In genomic region chr3:8579101-8579500, GRCh38 we compare ENCODE assay signal across 12 cellular contexts.
DNase-seq lines count a peak whose midpoint lies in the region; ATAC-seq lines count a peak whose summit lies in the region.
"Had no signal": no experiment of that assay in that cellular context is flagged by ENCODE, and none has a peak within 500 bp of the region (broad histone marks: within the 10 kb centered on the region; RNA-seq: fewer than 3 reads in every experiment).

No MANE protein-coding gene starts in this region.

- H3K4me2 ChIP-seq in Karpas-422 (ENCODE audit: low read depth, low read length, poor library complexity, severe bottlenecking) = no peak overlapping the region

- no peaks in the 10 kb centered on the region for H3K9me2 ChIP-seq in Karpas-422 (replicated peaks; ENCODE audit: insufficient read depth, low read length)

- H3K36me3 ChIP-seq in SJCRH30 (peaks cover 8% of the 10 kb centered on the region; the same call in 1 of the 2 replicates), Karpas-422 (ENCODE audit: insufficient read depth, low read length) (no peaks in the 10 kb centered on the region)
- H3K36me3 ChIP-seq: HAP-1 had no signal

- DNase-seq in CD1c-positive myeloid dendritic cell (ENCODE audit: extremely low spot score) (peak; percentile 5), SJCRH30 (peak; percentile 44 to 72), NOMO-1 treated with dmso at 0.1 percent for 144 hours (lab: John Stamatoyannopoulos, UW; ENCODE audit: unreplicated experiment) (no peak), C1 segment of cervical spinal cord (lab: John Stamatoyannopoulos, UW) (no peak), Karpas-422 (no peak), NCI-H1694 treated with DMSO at 0.1 percent for 48 hours (lab: John Stamatoyannopoulos, UW) (no peak)
- DNase-seq: activated CD4-positive, alpha-beta T cell treated with anti-CD3 and anti-CD28 coated beads, Interleukin-2, amount 50 U/mL, for 4 hours; left colon; NCI-H748 treated with DMSO at 0.1 percent for 48 hours had no signal

- H3K9me3 ChIP-seq in SJCRH30 (replicated peaks) = no peaks in the 10 kb centered on the region
- no peaks in the 10 kb centered on the region for H3K9me3 ChIP-seq in Karpas-422 (ENCODE audit: low read length)
- H3K9me3 ChIP-seq: HAP-1 had no signal

- H2AFZ ChIP-seq in Karpas-422 (ENCODE audit: low read length) = no peak overlapping the region

- H3K27me3 ChIP-seq in SJCRH30 (no peaks in the 10 kb centered on the region), Karpas-422 (ENCODE audit: low read length) (no peaks in the 10 kb centered on the region)

- peak overlapping the region; percentile 33 for H3K27ac ChIP-seq in SJCRH30
- no peak overlapping the region for H3K27ac ChIP-seq in Karpas-422 (ENCODE audit: low read length)

- no peaks in the 10 kb centered on the region for H3K79me2 ChIP-seq in Karpas-422 (ENCODE audit: low read length)

- peak; percentile 98 for ATAC-seq in GM19395 (IDR thresholded peaks at IDR 0.05; ENCODE audit: unreplicated experiment)
- peak; percentile 98 for ATAC-seq in HG03039 (IDR thresholded peaks at IDR 0.05; ENCODE audit: unreplicated experiment)
- ATAC-seq: left colon had no signal

- H3K4me3 ChIP-seq in SJCRH30 (no peak overlapping the region), Karpas-422 (ENCODE audit: low read length) (no peak overlapping the region)
- H3K4me3 ChIP-seq: HAP-1 had no signal

- no peak overlapping the region for H3K9ac ChIP-seq in Karpas-422 (ENCODE audit: low read length)

- H3K4me1 ChIP-seq in SJCRH30 (peaks cover 41% of the 10 kb centered on the region), Karpas-422 (ENCODE audit: low read length) (no peaks in the 10 kb centered on the region)
- H3K4me1 ChIP-seq: HAP-1 had no signal

- H4K20me1 ChIP-seq in Karpas-422 (ENCODE audit: insufficient read depth, low read depth, low read length) = no peaks in the 10 kb centered on the region

Comparison
In these comparisons a context has a peak if more than half of its experiments do, and no peak if none do; other contexts are left out.
1. DNase-seq: peak in CD1c-positive myeloid dendritic cell (single experiment) and SJCRH30 (2 of 2); none in NOMO-1 treated with dmso at 0.1 percent for 144 hours (single experiment), C1 segment of cervical spinal cord (0 of 14), Karpas-422 (single experiment) and NCI-H1694 treated with DMSO at 0.1 percent for 48 hours (single experiment).